In the genomic region with DNA sequence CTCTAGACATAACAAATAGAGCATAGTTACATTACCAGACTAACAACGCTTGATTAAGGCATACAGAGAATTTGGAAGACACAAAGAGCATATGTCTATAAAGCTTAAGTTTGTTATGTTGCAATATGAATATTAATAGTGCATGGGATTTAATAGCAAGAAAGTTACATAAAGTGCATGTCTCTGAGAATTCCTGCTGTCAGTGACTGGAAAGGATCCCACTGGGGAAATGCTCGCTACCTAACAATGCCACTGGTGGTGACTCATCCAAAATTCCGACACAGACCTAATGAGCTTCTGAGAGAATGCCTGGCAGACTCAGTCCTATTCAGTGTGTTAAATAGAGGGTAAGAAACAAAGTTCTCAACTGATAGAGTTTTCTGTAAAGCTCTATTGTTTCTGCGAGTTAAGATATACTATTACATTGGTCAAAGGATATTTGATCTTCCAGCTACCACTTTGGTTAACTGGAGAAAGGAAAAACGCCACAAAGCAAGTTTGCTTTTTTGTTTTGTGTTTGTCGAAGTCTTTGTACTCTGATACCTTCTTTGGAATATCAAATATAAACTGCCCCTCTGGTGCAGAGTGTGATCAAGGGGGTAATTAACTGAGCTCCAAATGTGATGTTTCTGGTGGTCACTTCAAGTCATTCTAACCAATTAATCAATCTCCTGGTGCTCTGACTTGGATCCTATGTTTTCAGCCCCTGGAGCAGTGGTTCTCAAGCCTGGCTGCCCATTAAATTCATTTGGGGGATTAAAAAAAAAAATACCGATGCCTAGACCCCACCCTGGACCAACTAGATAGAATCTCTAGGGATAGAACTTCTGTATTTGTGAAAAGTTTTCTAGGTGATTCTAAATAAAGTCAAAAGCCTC, we compare ENCODE assay signal across 1 cellular context.
TF ChIP-seq lines count a peak whose summit lies in the region.

No MANE protein-coding gene starts in this region.

TF ChIP-seq in HCT116, 20 proteins besides CTCF, POLR2A, EP300 and RAD21 (continued from another document):
- TF ChIP-seq, protein P1, sequence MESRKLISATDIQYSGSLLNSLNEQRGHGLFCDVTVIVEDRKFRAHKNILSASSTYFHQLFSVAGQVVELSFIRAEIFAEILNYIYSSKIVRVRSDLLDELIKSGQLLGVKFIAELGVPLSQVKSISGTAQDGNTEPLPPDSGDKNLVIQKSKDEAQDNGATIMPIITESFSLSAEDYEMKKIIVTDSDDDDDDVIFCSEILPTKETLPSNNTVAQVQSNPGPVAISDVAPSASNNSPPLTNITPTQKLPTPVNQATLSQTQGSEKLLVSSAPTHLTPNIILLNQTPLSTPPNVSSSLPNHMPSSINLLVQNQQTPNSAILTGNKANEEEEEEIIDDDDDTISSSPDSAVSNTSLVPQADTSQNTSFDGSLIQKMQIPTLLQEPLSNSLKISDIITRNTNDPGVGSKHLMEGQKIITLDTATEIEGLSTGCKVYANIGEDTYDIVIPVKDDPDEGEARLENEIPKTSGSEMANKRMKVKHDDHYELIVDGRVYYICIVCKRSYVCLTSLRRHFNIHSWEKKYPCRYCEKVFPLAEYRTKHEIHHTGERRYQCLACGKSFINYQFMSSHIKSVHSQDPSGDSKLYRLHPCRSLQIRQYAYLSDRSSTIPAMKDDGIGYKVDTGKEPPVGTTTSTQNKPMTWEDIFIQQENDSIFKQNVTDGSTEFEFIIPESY (IDR thresholded peaks at IDR 0.05; ENCODE audit: extremely low read depth, insufficient replicate concordance, low read length) = no peak
- TF ChIP-seq ZFX (IDR thresholded peaks at IDR 0.05) (no peak), EZH2phosphoT487 (IDR thresholded peaks at IDR 0.05; ENCODE audit: borderline replicate concordance) (no peak), ZNF274 (IDR thresholded peaks at IDR 0.05; ENCODE audit: low read depth, low read length) (no peak), TCF7L2 (IDR thresholded peaks at IDR 0.05; ENCODE audit: borderline replicate concordance, extremely low read depth, insufficient read depth, insufficient read length) (no peak), YY1 (IDR thresholded peaks at IDR 0.05; ENCODE audit: extremely low read depth, insufficient replicate concordance, low read depth, low read length) (no peak), CBX3 (IDR thresholded peaks at IDR 0.05; ENCODE audit: low read depth) (peak; percentile 59; the same call in 1 of the 2 replicates), SRF (IDR thresholded peaks at IDR 0.05; ENCODE audit: low read depth) (peak; percentile 28; the same call in 1 of the 2 replicates), SIN3A (IDR thresholded peaks at IDR 0.05; ENCODE audit: low read depth) (no peak), FOSL1 (IDR thresholded peaks at IDR 0.05; ENCODE audit: low read depth) (peak; percentile 87), EGR1 (IDR thresholded peaks at IDR 0.05; ENCODE audit: low read depth) (0 out of 2 replicates have a peak, but pooled peaks have one; percentile 20), JUND (IDR thresholded peaks at IDR 0.05) (peak; percentile 89), POLR2AphosphoS5 (IDR thresholded peaks at IDR 0.05; ENCODE audit: low read depth, low read length) (peak; percentile 57), CEBPB (IDR thresholded peaks at IDR 0.05; ENCODE audit: low read depth) (peak; percentile 28; the same call in 1 of the 2 replicates)
- TF ChIP-seq, protein P2, sequence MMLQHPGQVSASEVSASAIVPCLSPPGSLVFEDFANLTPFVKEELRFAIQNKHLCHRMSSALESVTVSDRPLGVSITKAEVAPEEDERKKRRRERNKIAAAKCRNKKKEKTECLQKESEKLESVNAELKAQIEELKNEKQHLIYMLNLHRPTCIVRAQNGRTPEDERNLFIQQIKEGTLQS (IDR thresholded peaks at IDR 0.05) = no peak; the same call in 1 of the 2 replicates
- TF ChIP-seq, protein P3, sequence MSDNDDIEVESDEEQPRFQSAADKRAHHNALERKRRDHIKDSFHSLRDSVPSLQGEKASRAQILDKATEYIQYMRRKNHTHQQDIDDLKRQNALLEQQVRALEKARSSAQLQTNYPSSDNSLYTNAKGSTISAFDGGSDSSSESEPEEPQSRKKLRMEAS (IDR thresholded peaks at IDR 0.05) = peak; percentile 48
